ENCODE assay signal across 8 cellular contexts in genomic region chr11:70399681-70400112, GRCh38. TPM values are rescaled to one million over a fixed set of nuclear protein-coding genes. Genes with fewer than 3 reads are reported as not detected.
DNase-seq lines count a peak whose midpoint lies in the region; FAIRE-seq and TF ChIP-seq lines count a peak whose summit lies in the region.

No MANE protein-coding gene starts in this region.

- H3K27ac Mint-ChIP-seq in brain, result peak overlapping the region; percentile 81 to 95 (median 88)

- peaks cover 6% of the 10 kb centered on the region for H3K27me3 Mint-ChIP-seq in brain

- H3K36me3 ChIP-seq in HUES6 (ENCODE audit: control insufficient read depth, insufficient read depth, low read length), result peaks cover 10% of the 10 kb centered on the region
- H3K36me3 ChIP-seq in iPS DF 6.9 (ENCODE audit: control insufficient read depth, insufficient read depth, low read length), result no peaks in the 10 kb centered on the region
- no peaks in the 10 kb centered on the region for H3K36me3 ChIP-seq in rectal smooth muscle tissue (ENCODE audit: control insufficient read depth, insufficient read depth, low read length)

- H3K4me1 Mint-ChIP-seq in brain, result peaks cover 40% of the 10 kb centered on the region

- no peaks in the 10 kb centered on the region for H3K9me3 Mint-ChIP-seq in brain

- H3K9me3 ChIP-seq in HUES6 (ENCODE audit: control insufficient read depth, insufficient read depth, low read depth, low read length), result no peaks in the 10 kb centered on the region
- no peaks in the 10 kb centered on the region for H3K9me3 ChIP-seq in iPS DF 6.9 (ENCODE audit: control insufficient read depth, insufficient read depth, low read length)

- H3K27me3 ChIP-seq in HUES6 (ENCODE audit: control insufficient read depth, insufficient read depth, low read length) (no peaks in the 10 kb centered on the region), iPS DF 6.9 (ENCODE audit: control insufficient read depth, insufficient read depth, low read length) (no peaks in the 10 kb centered on the region), rectal smooth muscle tissue (ENCODE audit: control insufficient read depth, insufficient read depth, low read length) (no peaks in the 10 kb centered on the region)

- DNase-seq in AG09309 (ENCODE audit: low read depth) (peak; percentile 80), iPS DF 6.9 (ENCODE audit: low read depth, low spot score) (no peak), activated gamma-delta T cell treated with Interleukin-2 at 50 U/mL for 16 hours (no peak), GM19239 (ENCODE audit: insufficient read length, low spot score) (no peak), COR-L47 (lab: John Stamatoyannopoulos, UW) (no peak)

- peak overlapping the region; percentile 80; the same call in 1 of the 2 replicates for H3K27ac ChIP-seq in HUES6 (ENCODE audit: low read depth, low read length)
- no peak overlapping the region for H3K27ac ChIP-seq in iPS DF 6.9 (ENCODE audit: low read length)
- peak overlapping the region; percentile 81 for H3K27ac ChIP-seq in rectal smooth muscle tissue (ENCODE audit: low read depth, low read length)

- no CpG with 5 or more reads among the region's 16 CpGs for WGBS in iPS DF 6.9 (ENCODE audit: insufficient coverage, insufficient read length)

- H3K9ac ChIP-seq in HUES6 (ENCODE audit: low read length) (peak overlapping the region; percentile 83), rectal smooth muscle tissue (ENCODE audit: low read length) (peak overlapping the region; percentile 52)

- peaks cover 10% of the 10 kb centered on the region for H3K36me3 Mint-ChIP-seq in brain

- peak overlapping the region; percentile 84 to 94 (median 88) for H3K4me3 Mint-ChIP-seq in brain

- FAIRE-seq in GM19239 (lab: Jason Lieb, UNC), result no peak

- H3K4me1 ChIP-seq in HUES6 (ENCODE audit: control insufficient read depth, insufficient read depth, low read length) (peaks cover 22% of the 10 kb centered on the region), iPS DF 6.9 (ENCODE audit: control insufficient read depth, insufficient read depth, low read length) (0 out of 2 replicates have a peak, but pooled peaks cover 1% of the 10 kb centered on the region), rectal smooth muscle tissue (ENCODE audit: control insufficient read depth, insufficient read depth, low read length) (peaks cover 16% of the 10 kb centered on the region)

- H3K4me3 ChIP-seq in AG09309 (ENCODE audit: control insufficient read depth, low read depth, low read length) (peak overlapping the region; percentile 98), HUES6 (ENCODE audit: low read depth, low read length) (peak overlapping the region; percentile 86), iPS DF 6.9 (ENCODE audit: low read length) (peak overlapping the region; percentile 97; the same call in 1 of the 2 replicates), rectal smooth muscle tissue (ENCODE audit: low read length) (peak overlapping the region; percentile 77)

- TF ChIP-seq CTCF in AG09309 (IDR thresholded peaks at IDR 0.05; ENCODE audit: control insufficient read depth, insufficient read depth, low read depth, low read length, missing control alignments) (no peak), brain (conservative IDR thresholded peaks at IDR 0.05) (no peak)

RNA-seq across cellular contexts. Expression of gene CTTN, which starts 1.4 kb away (rescaled TPM):
- 57.5 TPM for polyA plus RNA-seq in brain (ENCODE audit: insufficient read depth, low read depth, low replicate concordance)
